ENCODE assay signal across 10 cellular contexts in genomic region chr1:209103135-209103534, GRCh38.
DNase-seq lines count a peak whose midpoint lies in the region; ATAC-seq and TF ChIP-seq lines count a peak whose summit lies in the region.
"Had no signal": no experiment of that assay in that cellular context is flagged by ENCODE, and none has a peak within 500 bp of the region (broad histone marks: within the 10 kb centered on the region; RNA-seq: fewer than 3 reads in every experiment).

No MANE protein-coding gene starts in this region.

- CTCF ChIA-PET in GM10248 (lab: Yijun Ruan, JAX), result interaction anchor here (0.9 kb wide), 1 partner anchor 9 kb away, joined by 3 read pairs; no protein-coding TSS in a partner anchor

- ATAC-seq in GM18907 (IDR thresholded peaks at IDR 0.05; ENCODE audit: unreplicated experiment), result peak; percentile 41
- peak; percentile 47 for ATAC-seq in GM21619 (IDR thresholded peaks at IDR 0.05; ENCODE audit: unreplicated experiment)
- ATAC-seq in HG03520 (IDR thresholded peaks at IDR 0.05; ENCODE audit: unreplicated experiment), result peak; percentile 43
- ATAC-seq: T-cell had no signal

- peak; percentile 78 for DNase-seq in cerebellar cortex (ENCODE audit: low spot score)
- no peak for DNase-seq in activated CD4-positive, alpha-beta T cell treated with anti-CD3 and anti-CD28 coated beads for 48 hours
- no peak for DNase-seq in GM10248 (ENCODE audit: extremely low spot score)
- no peak for DNase-seq in posterior vena cava (ENCODE audit: low spot score)
- no peak for DNase-seq in NCI-H2081 treated with DMSO at 0.1 percent for 48 hours (lab: John Stamatoyannopoulos, UW)
- DNase-seq: activated naive CD4-positive, alpha-beta T cell treated with anti-CD3 and anti-CD28 coated beads, Interleukin-2, amount 50 U/mL, for 16 hours; T-cell had no signal

- intact Hi-C loops in posterior vena cava (cut with DNase I), result no loop called here

- TF ChIP-seq CTCF in GM10248 (IDR thresholded peaks at IDR 0.05; ENCODE audit: control extremely low read depth, extremely low read depth, low read depth, missing control alignments), result no peak

- POLR2A ChIA-PET in GM10248 (lab: Yijun Ruan, JAX), result no interaction called here
